Comparison of ENCODE assay signal across 1 cellular context in the genomic region with DNA sequence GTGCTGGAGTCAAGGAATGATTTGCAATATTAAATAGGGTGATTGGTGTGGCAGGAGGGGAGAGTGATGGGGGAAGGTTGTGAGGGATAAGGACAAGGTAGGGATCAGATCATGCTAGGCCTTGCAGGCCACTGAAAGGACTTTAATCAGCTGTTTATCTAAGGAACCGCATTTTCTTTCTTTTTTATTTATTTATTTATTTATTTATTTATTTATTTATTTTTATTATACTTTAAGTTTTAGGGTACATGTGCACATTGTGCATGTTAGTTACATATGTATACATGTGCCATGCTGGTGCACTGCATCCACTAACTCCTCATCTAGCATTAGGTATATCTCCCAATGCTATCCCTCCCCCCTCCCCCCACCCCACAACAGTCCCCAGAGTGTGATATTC.
TF ChIP-seq lines count a peak whose summit lies in the region.
"Not testable (repeated sequence)": the region's sequence is repeated elsewhere in the genome, so short reads cannot be mapped to it uniquely, and the experiment has no call there.

No MANE protein-coding gene starts in this region.

- TF ChIP-seq CTCF in HEK293 (tag by site-specific recombination; IDR thresholded peaks at IDR 0.05) = not testable (repeated sequence)

- H3K4me3 ChIP-seq in HEK293 (ENCODE audit: low read depth, low read length) = not testable (repeated sequence)

- not testable (repeated sequence) for H3K27ac ChIP-seq in HEK293 (ENCODE audit: extremely low read depth, low read depth, low read length)

- not testable (repeated sequence) for H3K36me3 ChIP-seq in HEK293 (ENCODE audit: control insufficient read depth in 2 of 2, insufficient read depth in 1 of 2, low read length in 2 of 2)

- H3K4me1 ChIP-seq in HEK293 (ENCODE audit: control insufficient read depth, insufficient read depth, low read length) = not testable (repeated sequence)

- POLR2A ChIA-PET in HEK293 (lab: Yijun Ruan, JAX) = not testable (repeated sequence)

- not testable (repeated sequence) for H3K9me3 ChIP-seq in HEK293 (ENCODE audit: control insufficient read depth, insufficient read depth, low read depth, low read length)

- CTCF ChIA-PET in HEK293 (lab: Yijun Ruan, JAX) = not testable (repeated sequence)

TF ChIP-seq in HEK293, 187 proteins besides CTCF, POLR2A, EP300 and RAD21:
- TF ChIP-seq ZNF19 (tag by site-specific recombination; IDR thresholded peaks at IDR 0.05; ENCODE audit: low read depth) (0 out of 2 replicates have a peak, but pooled peaks have one; percentile 18), ZNF510 (tag by site-specific recombination; IDR thresholded peaks at IDR 0.05; ENCODE audit: insufficient replicate concordance) (peak; percentile 47), ZNF426 (tag by site-specific recombination; IDR thresholded peaks at IDR 0.05) (peak; percentile 70), ZFP37 (tag by site-specific recombination; IDR thresholded peaks at IDR 0.05) (0 out of 2 replicates have a peak, but pooled peaks have one; percentile 54), ZNF140 (tag by site-specific recombination; IDR thresholded peaks at IDR 0.05) (0 out of 2 replicates have a peak, but pooled peaks have one; percentile 16), ZNF394 (tag by site-specific recombination; IDR thresholded peaks at IDR 0.05; ENCODE audit: borderline replicate concordance) (peak; percentile 78; the same call in 1 of the 2 replicates), ZNF654 (tag by site-specific recombination; IDR thresholded peaks at IDR 0.05; ENCODE audit: low read depth) (peak; percentile 37), ZNF433 (tag by site-specific recombination; IDR thresholded peaks at IDR 0.05; ENCODE audit: low read depth) (peak; percentile 36; the same call in 1 of the 2 replicates), ZNF555 (tag by site-specific recombination; conservative IDR thresholded peaks at IDR 0.05) (peak; percentile 70), ZNF623 (tag by site-specific recombination; IDR thresholded peaks at IDR 0.05) (peak; percentile 52; the same call in 1 of the 2 replicates)
- TF ChIP-seq, protein P1, sequence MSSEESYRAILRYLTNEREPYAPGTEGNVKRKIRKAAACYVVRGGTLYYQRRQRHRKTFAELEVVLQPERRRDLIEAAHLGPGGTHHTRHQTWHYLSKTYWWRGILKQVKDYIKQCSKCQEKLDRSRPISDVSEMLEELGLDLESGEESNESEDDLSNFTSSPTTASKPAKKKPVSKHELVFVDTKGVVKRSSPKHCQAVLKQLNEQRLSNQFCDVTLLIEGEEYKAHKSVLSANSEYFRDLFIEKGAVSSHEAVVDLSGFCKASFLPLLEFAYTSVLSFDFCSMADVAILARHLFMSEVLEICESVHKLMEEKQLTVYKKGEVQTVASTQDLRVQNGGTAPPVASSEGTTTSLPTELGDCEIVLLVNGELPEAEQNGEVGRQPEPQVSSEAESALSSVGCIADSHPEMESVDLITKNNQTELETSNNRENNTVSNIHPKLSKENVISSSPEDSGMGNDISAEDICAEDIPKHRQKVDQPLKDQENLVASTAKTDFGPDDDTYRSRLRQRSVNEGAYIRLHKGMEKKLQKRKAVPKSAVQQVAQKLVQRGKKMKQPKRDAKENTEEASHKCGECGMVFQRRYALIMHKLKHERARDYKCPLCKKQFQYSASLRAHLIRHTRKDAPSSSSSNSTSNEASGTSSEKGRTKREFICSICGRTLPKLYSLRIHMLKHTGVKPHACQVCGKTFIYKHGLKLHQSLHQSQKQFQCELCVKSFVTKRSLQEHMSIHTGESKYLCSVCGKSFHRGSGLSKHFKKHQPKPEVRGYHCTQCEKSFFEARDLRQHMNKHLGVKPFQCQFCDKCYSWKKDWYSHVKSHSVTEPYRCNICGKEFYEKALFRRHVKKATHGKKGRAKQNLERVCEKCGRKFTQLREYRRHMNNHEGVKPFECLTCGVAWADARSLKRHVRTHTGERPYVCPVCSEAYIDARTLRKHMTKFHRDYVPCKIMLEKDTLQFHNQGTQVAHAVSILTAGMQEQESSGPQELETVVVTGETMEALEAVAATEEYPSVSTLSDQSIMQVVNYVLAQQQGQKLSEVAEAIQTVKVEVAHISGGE (tag by site-specific recombination; conservative IDR thresholded peaks at IDR 0.05; ENCODE audit: low read depth) = peak; percentile 64
- TF ChIP-seq, protein P2, sequence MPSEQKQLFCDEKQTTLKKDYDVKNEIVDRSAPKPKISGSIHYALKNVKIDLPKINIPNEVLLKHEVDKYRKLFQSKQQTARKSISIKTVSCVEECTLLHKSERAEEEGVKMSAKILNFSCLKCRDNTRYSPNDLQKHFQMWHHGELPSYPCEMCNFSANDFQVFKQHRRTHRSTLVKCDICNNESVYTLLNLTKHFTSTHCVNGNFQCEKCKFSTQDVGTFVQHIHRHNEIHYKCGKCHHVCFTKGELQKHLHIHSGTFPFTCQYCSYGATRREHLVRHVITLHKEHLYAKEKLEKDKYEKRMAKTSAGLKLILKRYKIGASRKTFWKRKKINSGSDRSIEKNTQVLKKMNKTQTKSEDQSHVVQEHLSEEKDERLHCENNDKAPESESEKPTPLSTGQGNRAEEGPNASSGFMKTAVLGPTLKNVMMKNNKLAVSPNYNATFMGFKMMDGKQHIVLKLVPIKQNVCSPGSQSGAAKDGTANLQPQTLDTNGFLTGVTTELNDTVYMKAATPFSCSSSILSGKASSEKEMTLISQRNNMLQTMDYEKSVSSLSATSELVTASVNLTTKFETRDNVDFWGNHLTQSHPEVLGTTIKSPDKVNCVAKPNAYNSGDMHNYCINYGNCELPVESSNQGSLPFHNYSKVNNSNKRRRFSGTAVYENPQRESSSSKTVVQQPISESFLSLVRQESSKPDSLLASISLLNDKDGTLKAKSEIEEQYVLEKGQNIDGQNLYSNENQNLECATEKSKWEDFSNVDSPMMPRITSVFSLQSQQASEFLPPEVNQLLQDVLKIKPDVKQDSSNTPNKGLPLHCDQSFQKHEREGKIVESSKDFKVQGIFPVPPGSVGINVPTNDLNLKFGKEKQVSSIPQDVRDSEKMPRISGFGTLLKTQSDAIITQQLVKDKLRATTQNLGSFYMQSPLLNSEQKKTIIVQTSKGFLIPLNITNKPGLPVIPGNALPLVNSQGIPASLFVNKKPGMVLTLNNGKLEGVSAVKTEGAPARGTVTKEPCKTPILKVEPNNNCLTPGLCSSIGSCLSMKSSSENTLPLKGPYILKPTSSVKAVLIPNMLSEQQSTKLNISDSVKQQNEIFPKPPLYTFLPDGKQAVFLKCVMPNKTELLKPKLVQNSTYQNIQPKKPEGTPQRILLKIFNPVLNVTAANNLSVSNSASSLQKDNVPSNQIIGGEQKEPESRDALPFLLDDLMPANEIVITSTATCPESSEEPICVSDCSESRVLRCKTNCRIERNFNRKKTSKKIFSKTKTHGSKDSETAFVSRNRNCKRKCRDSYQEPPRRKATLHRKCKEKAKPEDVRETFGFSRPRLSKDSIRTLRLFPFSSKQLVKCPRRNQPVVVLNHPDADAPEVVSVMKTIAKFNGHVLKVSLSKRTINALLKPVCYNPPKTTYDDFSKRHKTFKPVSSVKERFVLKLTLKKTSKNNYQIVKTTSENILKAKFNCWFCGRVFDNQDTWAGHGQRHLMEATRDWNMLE (tag by site-specific recombination; conservative IDR thresholded peaks at IDR 0.05; ENCODE audit: low read depth) = peak; percentile 71; the same call in 1 of the 2 replicates
